In genomic region chr2:236964291-236964690, GRCh38 we compare ENCODE assay signal across 1 cellular context.
TF ChIP-seq lines count a peak whose summit lies in the region.

No MANE protein-coding gene starts in this region.

TF ChIP-seq in H1, 55 proteins besides CTCF, POLR2A, EP300 and RAD21:
- no peak for TF ChIP-seq NRF1 (IDR thresholded peaks at IDR 0.05; ENCODE audit: low read depth, low read length)
- TF ChIP-seq CTBP2 (IDR thresholded peaks at IDR 0.05; ENCODE audit: borderline replicate concordance, insufficient read depth, insufficient read length, low read length), result no peak
- no peak for TF ChIP-seq FOSL1 (IDR thresholded peaks at IDR 0.05; ENCODE audit: insufficient read depth, low read depth, low read length)
